In the genomic region with DNA sequence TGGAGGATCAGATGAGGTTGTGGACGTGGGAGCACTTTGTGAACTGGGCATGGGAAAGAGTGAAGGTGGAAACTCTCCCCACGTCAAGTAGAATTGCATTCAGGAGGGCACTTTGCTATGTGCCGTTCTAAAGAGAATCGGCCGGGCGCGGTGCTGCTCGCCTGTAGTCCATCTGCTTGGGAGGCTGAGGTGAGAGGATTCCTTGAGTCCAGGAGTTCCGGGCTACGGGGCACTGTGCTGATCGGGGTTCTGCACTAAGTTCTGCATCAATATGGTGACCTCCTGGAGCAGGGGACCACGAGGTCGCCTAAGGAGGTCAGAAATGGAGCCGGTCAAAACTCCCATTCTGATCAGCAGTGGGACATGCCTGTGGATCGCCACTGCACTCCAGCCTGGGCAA, we compare ENCODE assay signal across 23 cellular contexts.
"Had no signal": no experiment of that assay in that cellular context is flagged by ENCODE, and none has a peak within 500 bp of the region (broad histone marks: within the 10 kb centered on the region; RNA-seq: fewer than 3 reads in every experiment).

No MANE protein-coding gene starts in this region.

- H3K4me1 ChIP-seq: lower lobe of right lung, pancreas, testis, transverse colon had no signal

- H3K27ac Mint-ChIP-seq: memory B cell; natural killer cell treated with Interleukin-12 subunit alpha and Interleukin-12 subunit beta and Interleukin-15 and Interleukin-18, amount 100 ng/mL, for 72 hours; stimulated activated naive B cell treated with anti-CD40 and anti-IgM and Interleukin-4, amounts not matched to agents 10 μg/mL and 1 μg/mL and 100 μg/mL, for 72 hours had no signal

- ATAC-seq: gastrocnemius medialis; heart right ventricle; left cardiac atrium; lower lobe of right lung; pancreas; stimulated activated naive B cell treated with anti-CD40 and anti-IgM and Interleukin-4, amounts not matched to agents 10 μg/mL and 1 μg/mL and 100 μg/mL, for 72 hours; stimulated activated naive CD8-positive, alpha-beta T cell treated with anti-CD3 and anti-CD28 coated beads, Interleukin-15, amount 100 ng/mL, for 72 hours had no signal

- H3K4me1 Mint-ChIP-seq: stimulated activated naive B cell treated with anti-CD40 and anti-IgM and Interleukin-4, amounts not matched to agents 10 μg/mL and 1 μg/mL and 100 μg/mL, for 72 hours; stimulated activated naive CD8-positive, alpha-beta T cell treated with anti-CD3 and anti-CD28 coated beads, Interleukin-15, amount 100 ng/mL, for 72 hours had no signal

- H3K27me3 ChIP-seq: esophagus muscularis mucosa, gastrocnemius medialis, heart right ventricle, neural progenitor cell, pancreas, right atrium auricular region, testis, transverse colon had no signal

- DNase-seq: caudate nucleus; cortex of kidney; effector memory CD4-positive, alpha-beta T cell; gastrocnemius medialis; heart right ventricle; hypothalamus; left cardiac atrium; left ventricle myocardium inferior; lower lobe of right lung; midbrain; stimulated activated CD4-positive, alpha-beta T cell treated with anti-CD3 and anti-CD28 coated beads, Interleukin-4, amount 100 ng/mL, for 24 hours; stimulated activated naive B cell treated with anti-CD40 and anti-IgM and Interleukin-4, amounts not matched to agents 10 μg/mL and 1 μg/mL and 100 μg/mL, for 72 hours; stimulated activated naive CD8-positive, alpha-beta T cell treated with anti-CD3 and anti-CD28 coated beads, Interleukin-15, amount 100 ng/mL, for 72 hours; testis; transverse colon had no signal

- H3K4me3 Mint-ChIP-seq: memory B cell; natural killer cell treated with Interleukin-12 subunit alpha and Interleukin-12 subunit beta and Interleukin-15 and Interleukin-18, amount 100 ng/mL, for 72 hours; neural progenitor cell; stimulated activated naive B cell treated with anti-CD40 and anti-IgM and Interleukin-4, amounts not matched to agents 10 μg/mL and 1 μg/mL and 100 μg/mL, for 72 hours; stimulated activated naive CD8-positive, alpha-beta T cell treated with anti-CD3 and anti-CD28 coated beads, Interleukin-15, amount 100 ng/mL, for 72 hours had no signal

- H3K36me3 Mint-ChIP-seq: natural killer cell treated with Interleukin-12 subunit alpha and Interleukin-12 subunit beta and Interleukin-15 and Interleukin-18, amount 100 ng/mL, for 72 hours; neural progenitor cell had no signal

- H3K4me3 ChIP-seq: esophagus muscularis mucosa, gastrocnemius medialis, heart right ventricle, left ventricle myocardium inferior, lower lobe of right lung, neural progenitor cell, pancreas, right atrium auricular region, smooth muscle cell, testis, transverse colon had no signal

- H3K36me3 ChIP-seq: gastrocnemius medialis, neural progenitor cell, pancreas, transverse colon had no signal

- H3K9me3 ChIP-seq: esophagus muscularis mucosa, gastrocnemius medialis, heart right ventricle, left ventricle myocardium inferior, lower lobe of right lung, pancreas, right atrium auricular region, testis, transverse colon had no signal

- H3K27me3 Mint-ChIP-seq: memory B cell; natural killer cell treated with Interleukin-12 subunit alpha and Interleukin-12 subunit beta and Interleukin-15 and Interleukin-18, amount 100 ng/mL, for 72 hours; stimulated activated naive B cell treated with anti-CD40 and anti-IgM and Interleukin-4, amounts not matched to agents 10 μg/mL and 1 μg/mL and 100 μg/mL, for 72 hours; stimulated activated naive CD8-positive, alpha-beta T cell treated with anti-CD3 and anti-CD28 coated beads, Interleukin-15, amount 100 ng/mL, for 72 hours had no signal

- H3K27ac ChIP-seq: epithelial cell of prostate, esophagus muscularis mucosa, gastrocnemius medialis, heart right ventricle, left ventricle myocardium inferior, lower lobe of right lung, neural progenitor cell, pancreas, right atrium auricular region, testis, transverse colon had no signal

- H3K9me3 Mint-ChIP-seq: memory B cell; natural killer cell treated with Interleukin-12 subunit alpha and Interleukin-12 subunit beta and Interleukin-15 and Interleukin-18, amount 100 ng/mL, for 72 hours; neural progenitor cell; stimulated activated naive B cell treated with anti-CD40 and anti-IgM and Interleukin-4, amounts not matched to agents 10 μg/mL and 1 μg/mL and 100 μg/mL, for 72 hours; stimulated activated naive CD8-positive, alpha-beta T cell treated with anti-CD3 and anti-CD28 coated beads, Interleukin-15, amount 100 ng/mL, for 72 hours had no signal
